8 cellular contexts compared by ENCODE assay signal in genomic region chr1:247078315-247079140, GRCh38. TPM values are rescaled to one million over a fixed set of nuclear protein-coding genes. Genes with fewer than 3 reads are reported as not detected.
DNase-seq lines count a peak whose midpoint lies in the region; ATAC-seq and TF ChIP-seq lines count a peak whose summit lies in the region.

ZNF670 (minus strand) TSS chr1:247078811; CDS start chr1:247078596, 215 bp downstream.

- peaks cover 13% of the 10 kb centered on the region for H3K36me3 Mint-ChIP-seq in activated naive CD8-positive, alpha-beta T cell treated with anti-CD3 and anti-CD28 coated beads, Interleukin-2, amount 10 ng/mL, durations not matched to agents 7 days and 5 days

- TF ChIP-seq POLR2A in GM10847 (IDR thresholded peaks at IDR 0.05; ENCODE audit: extremely low read depth, insufficient read length): peak; percentile 61
- peak in 1 of 2 donors; percentile 70 for TF ChIP-seq POLR2A in heart left ventricle (IDR thresholded peaks at IDR 0.05)
- TF ChIP-seq POLR2A in upper lobe of left lung (IDR thresholded peaks at IDR 0.05): peak in 3 of 4 donors; percentile 42 to 74 (median 53)

- POLR2A ChIA-PET in activated naive CD8-positive, alpha-beta T cell treated with anti-CD3 and anti-CD28 coated beads, Interleukin-2, amount 10 ng/mL, durations not matched to agents 7 days and 5 days (lab: Charles Lee): interaction anchor here (0.7 to 1.1 kb wide), 3 partner anchors 132 to 253 kb away, joined by 3 to 6 read pairs (median 3); partner anchors contain the start of gene AHCTF1

- peak within 1 kb of the TSS; percentile 66 for H3K27ac Mint-ChIP-seq in activated naive CD8-positive, alpha-beta T cell treated with anti-CD3 and anti-CD28 coated beads, Interleukin-2, amount 10 ng/mL, durations not matched to agents 7 days and 5 days

- peaks cover 21% of the 10 kb centered on the region for H3K4me1 Mint-ChIP-seq in activated naive CD8-positive, alpha-beta T cell treated with anti-CD3 and anti-CD28 coated beads, Interleukin-2, amount 10 ng/mL, durations not matched to agents 7 days and 5 days

- WGBS in heart left ventricle, 4 donors: 0 to 1% (median 1%) methylated on average over 26 to 54 of the region's 54 CpGs
- WGBS in upper lobe of left lung, 2 donors: 0 to 2% methylated on average over 27 to 51 of the region's 54 CpGs

- TF ChIP-seq CTCF in heart left ventricle (IDR thresholded peaks at IDR 0.05) (peak in 2 of 12 donors; percentile 3 to 16), upper lobe of left lung (IDR thresholded peaks at IDR 0.05) (no peak)

- ATAC-seq in HG02623 (IDR thresholded peaks at IDR 0.05; ENCODE audit: unreplicated experiment) (peak; percentile 99), heart left ventricle (peak; percentile 100), upper lobe of left lung (ENCODE audit: low FRiP score in 2 of 2) (peak; percentile 98 to 100)
- ATAC-seq in activated naive CD8-positive, alpha-beta T cell treated with anti-CD3 and anti-CD28 coated beads, Interleukin-2, amount 10 ng/mL, durations not matched to agents 7 days and 5 days (ENCODE audit: low read depth): peak; percentile 97

- DNase-seq in NCI-H1092 treated with DMSO at 0.1 percent for 48 hours (lab: John Stamatoyannopoulos, UW): peak; percentile 97
- DNase-seq in SKM-1 treated with dmso at 0.1 percent for 144 hours (lab: John Stamatoyannopoulos, UW; ENCODE audit: unreplicated experiment): peak; percentile 100
- peak; percentile 80 for DNase-seq in activated naive CD8-positive, alpha-beta T cell treated with anti-CD3 and anti-CD28 coated beads, Interleukin-2, amount 10 ng/mL, durations not matched to agents 7 days and 5 days
- peak; percentile 95 to 97 (median 96) for DNase-seq in heart left ventricle
- DNase-seq in posterior cingulate gyrus: peak; percentile 90 to 99 (median 98)
- peak; percentile 93 to 97 for DNase-seq in upper lobe of left lung

- peak within 1 kb of the TSS; percentile 47 to 84 (median 72) for H3K27ac ChIP-seq in heart left ventricle
- peak within 1 kb of the TSS; percentile 68 to 87 (median 81) for H3K27ac ChIP-seq in upper lobe of left lung

- peak within 1 kb of the TSS; percentile 86 for H3K4me3 Mint-ChIP-seq in activated naive CD8-positive, alpha-beta T cell treated with anti-CD3 and anti-CD28 coated beads, Interleukin-2, amount 10 ng/mL, durations not matched to agents 7 days and 5 days

- H3K4me1 ChIP-seq in heart left ventricle (peaks cover 0 to 21% (median 11%) of the 10 kb centered on the region in 12 donors), upper lobe of left lung (peaks cover 11 to 14% (median 12%) of the 10 kb centered on the region in 4 donors)

- H3K9me3 Mint-ChIP-seq in activated naive CD8-positive, alpha-beta T cell treated with anti-CD3 and anti-CD28 coated beads, Interleukin-2, amount 10 ng/mL, durations not matched to agents 7 days and 5 days: peaks cover 19% of the 10 kb centered on the region

- H3K27me3 ChIP-seq in heart left ventricle: no peaks in the 10 kb centered on the region
- H3K27me3 ChIP-seq in upper lobe of left lung: no peaks in the 10 kb centered on the region

- H3K9me3 ChIP-seq in heart left ventricle (peaks cover 0 to 2% (median 0%) of the 10 kb centered on the region in 12 donors), upper lobe of left lung (peaks cover 0 to 1% (median 0%) of the 10 kb centered on the region in 4 donors)

- H3K36me3 ChIP-seq in heart left ventricle: no peaks in the 10 kb centered on the region
- no peaks in the 10 kb centered on the region for H3K36me3 ChIP-seq in upper lobe of left lung

- peaks cover 8% of the 10 kb centered on the region for H3K27me3 Mint-ChIP-seq in activated naive CD8-positive, alpha-beta T cell treated with anti-CD3 and anti-CD28 coated beads, Interleukin-2, amount 10 ng/mL, durations not matched to agents 7 days and 5 days

- H3K4me3 ChIP-seq in heart left ventricle: peak within 1 kb of the TSS; percentile 74 to 98 (median 88)
- peak within 1 kb of the TSS; percentile 60 to 86 (median 68) for H3K4me3 ChIP-seq in upper lobe of left lung

- no peak for TF ChIP-seq EP300 in upper lobe of left lung (IDR thresholded peaks at IDR 0.05)

- intact Hi-C loops in heart left ventricle (cut with DNase I) (loop anchor here in 3 of 10 donors (2.0 to 10.0 kb wide), 3 partner anchors 26 to 144 kb away; partner anchors contain the start of genes AHCTF1 (in 2 of the 3) and ZNF669 (in 2 of the 3)), posterior cingulate gyrus (cut with DNase I) (loop anchor here (10.0 kb wide), 1 partner anchor 144 kb away; the partner anchor contains the start of gene AHCTF1)

RNA-seq across cellular contexts. Expression of gene ZNF670, which starts in this region (rescaled TPM):
- total RNA-seq in activated naive CD8-positive, alpha-beta T cell treated with anti-CD3 and anti-CD28 coated beads, Interleukin-2, amount 10 ng/mL, durations not matched to agents 7 days and 5 days: 1 to 10 TPM; 1.5 to 1.6 TPM
- total RNA-seq in heart left ventricle: 1 to 10 TPM in 5 of 9 donors, under 1 TPM in 4; 0.60 to 3.6 (median 1.0) TPM
- 1 to 10 TPM in 1 of 2 donors, under 1 TPM in 1; 0.46 to 1.6 TPM for polyA plus RNA-seq in heart left ventricle
- 1 to 10 TPM in 5 of 6 donors, under 1 TPM in 1; 0.67 to 4.7 (median 2.3) TPM for total RNA-seq in upper lobe of left lung

Comparison
In these comparisons a context has a peak if more than half of its experiments do, and no peak if none do; other contexts are left out.
1. Peak in every context shown above with its lines: DNase-seq, ATAC-seq, H3K4me3 ChIP-seq and H3K27ac ChIP-seq.